In genomic region chr10:3172446-3173172, GRCh38 we compare ENCODE assay signal across 8 cellular contexts. TPM values are rescaled to one million over a fixed set of nuclear protein-coding genes. Genes with fewer than 3 reads are reported as not detected.
DNase-seq lines count a peak whose midpoint lies in the region; ATAC-seq and TF ChIP-seq lines count a peak whose summit lies in the region.

Gene PITRM1, minus strand, starts transcription at chr10:3172782. Its CDS starts 10 bp downstream, at chr10:3172772.

- peaks cover 9% of the 10 kb centered on the region for H3F3A ChIP-seq in smooth muscle cell (ENCODE audit: low read depth)

- under 1% methylated on average over 29 of the region's 73 CpGs for WGBS in mammary epithelial cell (ENCODE audit: low coverage, missing lambda C conversion rate)
- under 1% methylated on average over 53 of the region's 73 CpGs for WGBS in smooth muscle cell (ENCODE audit: low lambda C conversion rate)

- dilution Hi-C loops in mammary epithelial cell (cut with HindIII; ENCODE audit: low sequenced_read_pairs), result no loop called here

- H3K27me3 ChIP-seq in WERI-Rb-1 (ENCODE audit: insufficient read depth, low read depth, severe bottlenecking) (no peaks in the 10 kb centered on the region), mammary epithelial cell (ENCODE audit: insufficient read depth, low read length) (no peaks in the 10 kb centered on the region), smooth muscle cell (ENCODE audit: low read depth) (no peaks in the 10 kb centered on the region)

- TF ChIP-seq CTCF in WERI-Rb-1 (IDR thresholded peaks at IDR 0.05; ENCODE audit: low read depth, low read length), result no peak
- no peak for TF ChIP-seq CTCF in mammary epithelial cell (conservative IDR thresholded peaks at IDR 0.05 in 1 of 2, IDR thresholded peaks at IDR 0.05 in 1 of 2; ENCODE audit: extremely low read depth in 1 of 2, insufficient read depth in 1 of 2, low read depth in 1 of 2, low read length in 2 of 2)
- no peak for TF ChIP-seq CTCF in smooth muscle cell (IDR thresholded peaks at IDR 0.05; ENCODE audit: borderline replicate concordance, insufficient read depth, poor library complexity, severe bottlenecking)

- H3K9me3 ChIP-seq in WERI-Rb-1 (ENCODE audit: severe bottlenecking), result no peaks in the 10 kb centered on the region
- H3K9me3 ChIP-seq in mammary epithelial cell (replicated peaks; ENCODE audit: insufficient read depth, low read length), result no peaks in the 10 kb centered on the region
- H3K9me3 ChIP-seq in smooth muscle cell (replicated peaks; ENCODE audit: low read depth), result no peaks in the 10 kb centered on the region

- H4K20me1 ChIP-seq in mammary epithelial cell (ENCODE audit: insufficient read depth, low read length) (no peaks in the 10 kb centered on the region), smooth muscle cell (ENCODE audit: low read depth) (peaks cover 14% of the 10 kb centered on the region)

- DNase-seq in ACHN (peak; percentile 97), NCI-H2196 treated with DMSO at 0.1 percent for 48 hours (lab: John Stamatoyannopoulos, UW; ENCODE audit: unreplicated experiment) (peak; percentile 98), WERI-Rb-1 (peak; percentile 96), mammary epithelial cell (peak; percentile 98), iPS-NIHi11 (ENCODE audit: low spot score) (peak; percentile 94), smooth muscle cell (lab: John Stamatoyannopoulos, UW; ENCODE audit: unreplicated experiment) (peak; percentile 95)

- intact Hi-C loops in mammary epithelial cell (cut with micrococcal nuclease), result no loop called here

- no TSS peak for BruUV-seq in mammary epithelial cell (replicated peaks; lab: Mats Ljungman, UMichigan)

- H3K4me2 ChIP-seq in mammary epithelial cell (ENCODE audit: insufficient read depth, low read depth, low read length) (peak within 1 kb of the TSS; percentile 94), smooth muscle cell (peak within 1 kb of the TSS; percentile 94)

- peak; percentile 97 for ATAC-seq in GM18870 (IDR thresholded peaks at IDR 0.05; ENCODE audit: unreplicated experiment)
- ATAC-seq in HG03135 (IDR thresholded peaks at IDR 0.05; ENCODE audit: unreplicated experiment), result peak; percentile 96

- peaks cover 9% of the 10 kb centered on the region for H3K4me1 ChIP-seq in mammary epithelial cell (ENCODE audit: insufficient read depth, low read length)
- no peaks in the 10 kb centered on the region for H3K4me1 ChIP-seq in smooth muscle cell (ENCODE audit: low read depth)

- in situ Hi-C loops in ACHN (cut with HindIII; ENCODE audit: low pct_ligation_motif_present, low pct_unique_long_range_greater_than_20kb, low sequenced_read_pairs) (no loop called here), mammary epithelial cell (cut with MboI; ENCODE audit: low sequenced_read_pairs in 2 of 2) (no loop called here)

- H3K4me3 ChIP-seq in WERI-Rb-1 (ENCODE audit: low read depth, low read length) (peak within 1 kb of the TSS; percentile 66), mammary epithelial cell (replicated peaks in 1 of 3; ENCODE audit: insufficient read depth in 1 of 3, low read depth in 2 of 3, low read length in 3 of 3) (peak within 1 kb of the TSS; percentile 84 to 100 (median 93)), smooth muscle cell (peak within 1 kb of the TSS; percentile 90)

- H3K9ac ChIP-seq in mammary epithelial cell (ENCODE audit: insufficient read depth, low read length) (peak within 1 kb of the TSS; percentile 95), smooth muscle cell (ENCODE audit: low read depth) (peak within 1 kb of the TSS; percentile 94)

- H2AFZ ChIP-seq in mammary epithelial cell (ENCODE audit: low read depth, low read length), result peak within 1 kb of the TSS; percentile 90
- peak within 1 kb of the TSS; percentile 59 for H2AFZ ChIP-seq in smooth muscle cell (ENCODE audit: low read depth)

- H3K36me3 ChIP-seq in WERI-Rb-1 (peaks cover 8% of the 10 kb centered on the region), mammary epithelial cell (ENCODE audit: insufficient read depth, low read length) (peaks cover 17% of the 10 kb centered on the region), smooth muscle cell (ENCODE audit: low read depth) (no peaks in the 10 kb centered on the region)

- CTCF ChIA-PET in mammary epithelial cell (lab: Charles Lee; ENCODE audit: low non-redundant PET), result no interaction called here

- peak within 1 kb of the TSS; percentile 59 for H3K27ac ChIP-seq in WERI-Rb-1
- H3K27ac ChIP-seq in mammary epithelial cell (ENCODE audit: insufficient read depth, low read depth, low read length), result peak within 1 kb of the TSS; percentile 90
- peak within 1 kb of the TSS; percentile 87 for H3K27ac ChIP-seq in smooth muscle cell (ENCODE audit: low read depth)

- H3K79me2 ChIP-seq in mammary epithelial cell (ENCODE audit: insufficient read depth, low read length) (peaks cover 46% of the 10 kb centered on the region), smooth muscle cell (ENCODE audit: low read depth) (peaks cover 18% of the 10 kb centered on the region)

RNA-seq across cellular contexts. Expression of gene PITRM1, which starts in this region (rescaled TPM):
- total RNA-seq in mammary epithelial cell, result 100 to 1,000 TPM in 1 of 2 donors, 10 to 100 TPM in 1; 99.0 to 127 TPM
- 71.5 TPM for polyA plus RNA-seq in mammary epithelial cell
- polyA minus RNA-seq in mammary epithelial cell, result 118 TPM
- total RNA-seq in smooth muscle cell, result 55.9 and 61.3 TPM in 2 replicates
- polyA plus RNA-seq in smooth muscle cell, result 49.2 and 53.8 TPM in 2 replicates

Comparison
In these comparisons a context has a peak if more than half of its experiments do, and no peak if none do; other contexts are left out.
1. Peak in every context shown above with its lines: DNase-seq, ATAC-seq, H3K4me3 ChIP-seq and H3K27ac ChIP-seq.